10 cellular contexts compared by ENCODE assay signal in the genomic region with DNA sequence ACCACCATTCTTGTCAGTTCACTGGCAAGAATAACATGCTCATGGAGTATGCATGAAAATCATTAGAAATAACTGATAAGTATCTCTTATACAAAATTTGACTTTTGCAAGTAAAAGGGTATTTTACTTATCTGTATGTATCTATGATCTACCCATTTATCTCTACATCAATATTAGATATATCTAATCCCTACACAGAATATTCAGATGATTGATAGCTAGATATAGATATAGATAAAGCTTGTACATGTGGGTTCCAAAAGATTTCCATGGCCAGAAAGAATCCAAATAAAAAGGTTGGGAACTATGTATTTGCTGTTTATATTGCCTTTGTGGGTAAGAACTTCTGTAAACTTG.
DNase-seq lines count a peak whose midpoint lies in the region; ATAC-seq and TF ChIP-seq lines count a peak whose summit lies in the region.
"Had no signal": no experiment of that assay in that cellular context is flagged by ENCODE, and none has a peak within 500 bp of the region (broad histone marks: within the 10 kb centered on the region; RNA-seq: fewer than 3 reads in every experiment).

No MANE protein-coding gene starts in this region.

- H3K4me1 ChIP-seq in left ventricle myocardium inferior = peaks cover 77% of the 10 kb centered on the region
- H3K4me1 ChIP-seq in upper lobe of left lung = peaks cover 29 to 44% (median 37%) of the 10 kb centered on the region in 4 donors

- no peak overlapping the region for H3K4me3 ChIP-seq in left ventricle myocardium inferior
- H3K4me3 ChIP-seq in brain microvascular endothelial cell (ENCODE audit: low read depth, low read length) = no peak overlapping the region
- H3K4me3 ChIP-seq in upper lobe of left lung = no peak overlapping the region
- H3K4me3 ChIP-seq: BLaER1 had no signal

- H3K36me3 ChIP-seq in left ventricle myocardium inferior (no peaks in the 10 kb centered on the region), brain microvascular endothelial cell (replicated peaks) (no peaks in the 10 kb centered on the region), upper lobe of left lung (no peaks in the 10 kb centered on the region)
- H3K36me3 ChIP-seq: BLaER1 had no signal

- ATAC-seq in Right ventricle myocardium inferior (no peak), natural killer cell (no peak), upper lobe of left lung (ENCODE audit: low FRiP score in 2 of 2) (no peak)

- TF ChIP-seq EP300 in upper lobe of left lung (IDR thresholded peaks at IDR 0.05) = no peak

- H3K4me3 Mint-ChIP-seq in natural killer cell = no peak overlapping the region

- H3K9me3 ChIP-seq in left ventricle myocardium inferior (replicated peaks) (no peaks in the 10 kb centered on the region), upper lobe of left lung (no peaks in the 10 kb centered on the region)
- H3K9me3 ChIP-seq: BLaER1 had no signal

- H3K27me3 ChIP-seq in left ventricle myocardium inferior (ENCODE audit: low read depth) (no peaks in the 10 kb centered on the region), brain microvascular endothelial cell (replicated peaks) (no peaks in the 10 kb centered on the region), upper lobe of left lung (no peaks in the 10 kb centered on the region)
- H3K27me3 ChIP-seq: BLaER1 had no signal

- H3K4me1 Mint-ChIP-seq in natural killer cell = peaks cover 23 to 32% of the 10 kb centered on the region in 2 donors

- H3K36me3 Mint-ChIP-seq in natural killer cell = no peaks in the 10 kb centered on the region

- no peaks in the 10 kb centered on the region for H3K27me3 Mint-ChIP-seq in natural killer cell (ENCODE audit: low read depth in 2 of 2)
- H3K27me3 Mint-ChIP-seq: naive B cell had no signal

- H3K9me3 Mint-ChIP-seq in natural killer cell = no peaks in the 10 kb centered on the region
- H3K9me3 Mint-ChIP-seq: naive B cell had no signal

- in situ Hi-C loops in brain microvascular endothelial cell (cut with HindIII; ENCODE audit: low pct_ligation_motif_present, low sequenced_read_pairs) = no loop called here

- no peak for TF ChIP-seq POLR2A in upper lobe of left lung (IDR thresholded peaks at IDR 0.05)

- no peak for TF ChIP-seq CTCF in left ventricle myocardium inferior (IDR thresholded peaks at IDR 0.05; ENCODE audit: borderline replicate concordance)
- TF ChIP-seq CTCF in brain microvascular endothelial cell (IDR thresholded peaks at IDR 0.05; ENCODE audit: low read depth, low read length, missing control alignments) = no peak
- no peak for TF ChIP-seq CTCF in natural killer cell (IDR thresholded peaks at IDR 0.05)
- TF ChIP-seq CTCF in upper lobe of left lung (IDR thresholded peaks at IDR 0.05) = no peak

- H3K27ac Mint-ChIP-seq in natural killer cell = peak overlapping the region; percentile 67 to 83

- H3K27ac ChIP-seq in left ventricle myocardium inferior (replicated peaks) (peak overlapping the region; percentile 91), brain microvascular endothelial cell (peak overlapping the region; percentile 95), upper lobe of left lung (peak overlapping the region; percentile 75 to 88 (median 81))
- H3K27ac ChIP-seq: BLaER1 had no signal

- intact Hi-C loops in left ventricle myocardium inferior (cut with micrococcal nuclease) (no loop called here), Right ventricle myocardium inferior (cut with DNase I) (no loop called here), natural killer cell (cut with micrococcal nuclease) (no loop called here)

- DNase-seq in left ventricle myocardium inferior = no peak
- DNase-seq in Right ventricle myocardium inferior (ENCODE audit: missing footprints) = no peak
- no peak for DNase-seq in brain microvascular endothelial cell
- no peak for DNase-seq in natural killer cell
- no peak for DNase-seq in upper lobe of left lung
- no peak for DNase-seq in KG1 (lab: John Stamatoyannopoulos, UW)
- DNase-seq in cerebellum (ENCODE audit: low spot score) = no peak
- DNase-seq in HuH-7 (ENCODE audit: low spot score) = no peak
- DNase-seq: naive B cell had no signal
